ENCODE assay signal across 1 cellular context in the genomic region with DNA sequence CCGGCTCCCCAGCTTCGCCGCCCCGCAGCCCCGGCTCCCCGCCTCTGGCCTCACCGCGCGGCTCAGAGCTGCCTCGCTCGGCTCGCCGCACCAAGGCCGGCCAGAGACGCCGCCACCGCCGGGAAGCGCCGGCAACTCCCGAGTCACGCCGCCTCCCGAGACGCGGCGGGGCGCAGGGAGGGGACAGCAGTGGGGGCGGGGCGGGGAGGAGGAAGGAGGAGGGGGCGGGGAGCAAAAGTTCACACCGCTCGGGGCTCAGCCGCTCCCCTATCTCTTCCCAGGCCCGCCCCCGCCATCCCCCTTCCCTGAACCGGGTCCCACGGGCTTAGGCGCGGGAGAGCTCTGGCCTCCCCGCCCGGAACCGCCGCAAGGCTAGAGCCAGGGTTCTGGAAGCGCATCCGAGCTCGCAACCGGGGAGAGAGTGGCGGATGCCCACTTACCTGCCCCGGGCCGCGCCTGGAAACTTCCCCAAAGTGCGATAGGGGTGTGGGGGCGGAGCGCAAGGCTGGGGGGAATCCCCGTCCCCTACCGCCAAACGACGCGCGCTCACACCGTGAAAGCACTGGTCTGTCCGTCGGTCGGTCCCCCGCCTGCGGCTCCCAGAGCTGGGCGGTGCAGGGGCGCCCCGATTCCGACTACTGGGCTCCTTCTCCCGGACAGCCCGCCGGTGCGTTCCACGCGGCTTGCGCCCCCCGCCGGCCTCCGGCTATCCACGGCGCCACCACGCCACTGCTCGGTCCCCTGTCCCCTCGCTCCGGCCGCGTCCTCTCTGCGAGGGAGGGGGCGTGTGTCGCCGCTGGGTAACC.
TF ChIP-seq lines count a peak whose summit lies in the region.

No MANE protein-coding gene starts in this region.

TF ChIP-seq in HepG2, 621 proteins besides CTCF, POLR2A, EP300 and RAD21 (continued from another document and continues in another):
- TF ChIP-seq, protein P1, sequence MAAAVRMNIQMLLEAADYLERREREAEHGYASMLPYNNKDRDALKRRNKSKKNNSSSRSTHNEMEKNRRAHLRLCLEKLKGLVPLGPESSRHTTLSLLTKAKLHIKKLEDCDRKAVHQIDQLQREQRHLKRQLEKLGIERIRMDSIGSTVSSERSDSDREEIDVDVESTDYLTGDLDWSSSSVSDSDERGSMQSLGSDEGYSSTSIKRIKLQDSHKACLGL (CRISPR knock-in tag; IDR thresholded peaks at IDR 0.05): peak; percentile 55; the same call in 1 of the 2 replicates
- peak; percentile 81 for TF ChIP-seq AGO2 (optimal IDR thresholded peaks at IDR 0.05; ENCODE audit: low read depth, low read length)
- no peak for TF ChIP-seq ZNF724P (CRISPR knock-in tag; IDR thresholded peaks at IDR 0.05; ENCODE audit: borderline replicate concordance)
- TF ChIP-seq KDM5B (CRISPR knock-in tag; IDR thresholded peaks at IDR 0.05; ENCODE audit: borderline replicate concordance): peak; percentile 71; the same call in 1 of the 2 replicates
- 0 out of 2 replicates have a peak, but pooled peaks have one; percentile 76 for TF ChIP-seq ZNF484 (CRISPR knock-in tag; IDR thresholded peaks at IDR 0.05; ENCODE audit: borderline replicate concordance, low read depth)
- no peak for TF ChIP-seq EEA1 (CRISPR knock-in tag; IDR thresholded peaks at IDR 0.05; ENCODE audit: borderline replicate concordance)
- TF ChIP-seq, protein P2, sequence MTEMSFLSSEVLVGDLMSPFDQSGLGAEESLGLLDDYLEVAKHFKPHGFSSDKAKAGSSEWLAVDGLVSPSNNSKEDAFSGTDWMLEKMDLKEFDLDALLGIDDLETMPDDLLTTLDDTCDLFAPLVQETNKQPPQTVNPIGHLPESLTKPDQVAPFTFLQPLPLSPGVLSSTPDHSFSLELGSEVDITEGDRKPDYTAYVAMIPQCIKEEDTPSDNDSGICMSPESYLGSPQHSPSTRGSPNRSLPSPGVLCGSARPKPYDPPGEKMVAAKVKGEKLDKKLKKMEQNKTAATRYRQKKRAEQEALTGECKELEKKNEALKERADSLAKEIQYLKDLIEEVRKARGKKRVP (CRISPR knock-in tag; IDR thresholded peaks at IDR 0.05): no peak
- TF ChIP-seq XRCC5 (optimal IDR thresholded peaks at IDR 0.05; ENCODE audit: low read length): no peak
- peak; percentile 43; the same call in 1 of the 2 replicates for TF ChIP-seq PHF21A (CRISPR knock-in tag; IDR thresholded peaks at IDR 0.05)
- TF ChIP-seq ZNF501 (CRISPR knock-in tag; IDR thresholded peaks at IDR 0.05): no peak
- TF ChIP-seq, protein P3, sequence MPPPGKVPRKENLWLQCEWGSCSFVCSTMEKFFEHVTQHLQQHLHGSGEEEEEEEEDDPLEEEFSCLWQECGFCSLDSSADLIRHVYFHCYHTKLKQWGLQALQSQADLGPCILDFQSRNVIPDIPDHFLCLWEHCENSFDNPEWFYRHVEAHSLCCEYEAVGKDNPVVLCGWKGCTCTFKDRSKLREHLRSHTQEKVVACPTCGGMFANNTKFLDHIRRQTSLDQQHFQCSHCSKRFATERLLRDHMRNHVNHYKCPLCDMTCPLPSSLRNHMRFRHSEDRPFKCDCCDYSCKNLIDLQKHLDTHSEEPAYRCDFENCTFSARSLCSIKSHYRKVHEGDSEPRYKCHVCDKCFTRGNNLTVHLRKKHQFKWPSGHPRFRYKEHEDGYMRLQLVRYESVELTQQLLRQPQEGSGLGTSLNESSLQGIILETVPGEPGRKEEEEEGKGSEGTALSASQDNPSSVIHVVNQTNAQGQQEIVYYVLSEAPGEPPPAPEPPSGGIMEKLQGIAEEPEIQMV (CRISPR knock-in tag; IDR thresholded peaks at IDR 0.05; ENCODE audit: low read depth): 0 out of 2 replicates have a peak, but pooled peaks have one; percentile 67
- TF ChIP-seq, protein P4, sequence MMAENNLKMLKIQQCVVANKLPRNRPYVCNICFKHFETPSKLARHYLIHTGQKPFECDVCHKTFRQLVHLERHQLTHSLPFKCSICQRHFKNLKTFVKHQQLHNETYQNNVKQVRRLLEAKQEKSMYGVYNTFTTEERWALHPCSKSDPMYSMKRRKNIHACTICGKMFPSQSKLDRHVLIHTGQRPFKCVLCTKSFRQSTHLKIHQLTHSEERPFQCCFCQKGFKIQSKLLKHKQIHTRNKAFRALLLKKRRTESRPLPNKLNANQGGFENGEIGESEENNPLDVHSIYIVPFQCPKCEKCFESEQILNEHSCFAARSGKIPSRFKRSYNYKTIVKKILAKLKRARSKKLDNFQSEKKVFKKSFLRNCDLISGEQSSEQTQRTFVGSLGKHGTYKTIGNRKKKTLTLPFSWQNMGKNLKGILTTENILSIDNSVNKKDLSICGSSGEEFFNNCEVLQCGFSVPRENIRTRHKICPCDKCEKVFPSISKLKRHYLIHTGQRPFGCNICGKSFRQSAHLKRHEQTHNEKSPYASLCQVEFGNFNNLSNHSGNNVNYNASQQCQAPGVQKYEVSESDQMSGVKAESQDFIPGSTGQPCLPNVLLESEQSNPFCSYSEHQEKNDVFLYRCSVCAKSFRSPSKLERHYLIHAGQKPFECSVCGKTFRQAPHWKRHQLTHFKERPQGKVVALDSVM (CRISPR knock-in tag; IDR thresholded peaks at IDR 0.05): no peak
- TF ChIP-seq, protein P5, sequence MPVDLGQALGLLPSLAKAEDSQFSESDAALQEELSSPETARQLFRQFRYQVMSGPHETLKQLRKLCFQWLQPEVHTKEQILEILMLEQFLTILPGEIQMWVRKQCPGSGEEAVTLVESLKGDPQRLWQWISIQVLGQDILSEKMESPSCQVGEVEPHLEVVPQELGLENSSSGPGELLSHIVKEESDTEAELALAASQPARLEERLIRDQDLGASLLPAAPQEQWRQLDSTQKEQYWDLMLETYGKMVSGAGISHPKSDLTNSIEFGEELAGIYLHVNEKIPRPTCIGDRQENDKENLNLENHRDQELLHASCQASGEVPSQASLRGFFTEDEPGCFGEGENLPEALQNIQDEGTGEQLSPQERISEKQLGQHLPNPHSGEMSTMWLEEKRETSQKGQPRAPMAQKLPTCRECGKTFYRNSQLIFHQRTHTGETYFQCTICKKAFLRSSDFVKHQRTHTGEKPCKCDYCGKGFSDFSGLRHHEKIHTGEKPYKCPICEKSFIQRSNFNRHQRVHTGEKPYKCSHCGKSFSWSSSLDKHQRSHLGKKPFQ (CRISPR knock-in tag; IDR thresholded peaks at IDR 0.05; ENCODE audit: insufficient replicate concordance): peak; percentile 22
- no peak for TF ChIP-seq CAMTA2 (CRISPR knock-in tag; IDR thresholded peaks at IDR 0.05; ENCODE audit: borderline replicate concordance)
- no peak for TF ChIP-seq ZBTB8A (CRISPR knock-in tag; IDR thresholded peaks at IDR 0.05; ENCODE audit: borderline replicate concordance, low read depth)
- 0 out of 2 replicates have a peak, but pooled peaks have one; percentile 57 for TF ChIP-seq ESRRA (CRISPR knock-in tag; IDR thresholded peaks at IDR 0.05; ENCODE audit: low read depth)
- TF ChIP-seq, protein P6, sequence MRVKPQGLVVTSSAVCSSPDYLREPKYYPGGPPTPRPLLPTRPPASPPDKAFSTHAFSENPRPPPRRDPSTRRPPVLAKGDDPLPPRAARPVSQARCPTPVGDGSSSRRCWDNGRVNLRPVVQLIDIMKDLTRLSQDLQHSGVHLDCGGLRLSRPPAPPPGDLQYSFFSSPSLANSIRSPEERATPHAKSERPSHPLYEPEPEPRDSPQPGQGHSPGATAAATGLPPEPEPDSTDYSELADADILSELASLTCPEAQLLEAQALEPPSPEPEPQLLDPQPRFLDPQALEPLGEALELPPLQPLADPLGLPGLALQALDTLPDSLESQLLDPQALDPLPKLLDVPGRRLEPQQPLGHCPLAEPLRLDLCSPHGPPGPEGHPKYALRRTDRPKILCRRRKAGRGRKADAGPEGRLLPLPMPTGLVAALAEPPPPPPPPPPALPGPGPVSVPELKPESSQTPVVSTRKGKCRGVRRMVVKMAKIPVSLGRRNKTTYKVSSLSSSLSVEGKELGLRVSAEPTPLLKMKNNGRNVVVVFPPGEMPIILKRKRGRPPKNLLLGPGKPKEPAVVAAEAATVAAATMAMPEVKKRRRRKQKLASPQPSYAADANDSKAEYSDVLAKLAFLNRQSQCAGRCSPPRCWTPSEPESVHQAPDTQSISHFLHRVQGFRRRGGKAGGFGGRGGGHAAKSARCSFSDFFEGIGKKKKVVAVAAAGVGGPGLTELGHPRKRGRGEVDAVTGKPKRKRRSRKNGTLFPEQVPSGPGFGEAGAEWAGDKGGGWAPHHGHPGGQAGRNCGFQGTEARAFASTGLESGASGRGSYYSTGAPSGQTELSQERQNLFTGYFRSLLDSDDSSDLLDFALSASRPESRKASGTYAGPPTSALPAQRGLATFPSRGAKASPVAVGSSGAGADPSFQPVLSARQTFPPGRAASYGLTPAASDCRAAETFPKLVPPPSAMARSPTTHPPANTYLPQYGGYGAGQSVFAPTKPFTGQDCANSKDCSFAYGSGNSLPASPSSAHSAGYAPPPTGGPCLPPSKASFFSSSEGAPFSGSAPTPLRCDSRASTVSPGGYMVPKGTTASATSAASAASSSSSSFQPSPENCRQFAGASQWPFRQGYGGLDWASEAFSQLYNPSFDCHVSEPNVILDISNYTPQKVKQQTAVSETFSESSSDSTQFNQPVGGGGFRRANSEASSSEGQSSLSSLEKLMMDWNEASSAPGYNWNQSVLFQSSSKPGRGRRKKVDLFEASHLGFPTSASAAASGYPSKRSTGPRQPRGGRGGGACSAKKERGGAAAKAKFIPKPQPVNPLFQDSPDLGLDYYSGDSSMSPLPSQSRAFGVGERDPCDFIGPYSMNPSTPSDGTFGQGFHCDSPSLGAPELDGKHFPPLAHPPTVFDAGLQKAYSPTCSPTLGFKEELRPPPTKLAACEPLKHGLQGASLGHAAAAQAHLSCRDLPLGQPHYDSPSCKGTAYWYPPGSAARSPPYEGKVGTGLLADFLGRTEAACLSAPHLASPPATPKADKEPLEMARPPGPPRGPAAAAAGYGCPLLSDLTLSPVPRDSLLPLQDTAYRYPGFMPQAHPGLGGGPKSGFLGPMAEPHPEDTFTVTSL (CRISPR knock-in tag; IDR thresholded peaks at IDR 0.05; ENCODE audit: borderline replicate concordance): peak; percentile 31; the same call in 1 of the 2 replicates
- TF ChIP-seq MEIS1 (CRISPR knock-in tag; IDR thresholded peaks at IDR 0.05; ENCODE audit: borderline replicate concordance): 0 out of 2 replicates have a peak, but pooled peaks have one; percentile 13
- TF ChIP-seq ZNF350 (CRISPR knock-in tag; IDR thresholded peaks at IDR 0.05; ENCODE audit: borderline replicate concordance, low read depth): 0 out of 2 replicates have a peak, but pooled peaks have one; percentile 49
- 0 out of 2 replicates have a peak, but pooled peaks have one; percentile 30 for TF ChIP-seq ZNF558 (CRISPR knock-in tag; IDR thresholded peaks at IDR 0.05; ENCODE audit: borderline replicate concordance)
- TF ChIP-seq AKAP8 (CRISPR knock-in tag; IDR thresholded peaks at IDR 0.05): no peak; the same call in 1 of the 2 replicates
- TF ChIP-seq CCAR2 (optimal IDR thresholded peaks at IDR 0.05; ENCODE audit: low read depth, low read length): no peak
- TF ChIP-seq NR2F1 (CRISPR knock-in tag; IDR thresholded peaks at IDR 0.05): no peak
- peak; percentile 57; the same call in 1 of the 2 replicates for TF ChIP-seq ZNF552 (CRISPR knock-in tag; IDR thresholded peaks at IDR 0.05; ENCODE audit: borderline replicate concordance)
- no peak for TF ChIP-seq HDAC6 (IDR thresholded peaks at IDR 0.05; ENCODE audit: low read depth, low read length)
- TF ChIP-seq, protein P7, sequence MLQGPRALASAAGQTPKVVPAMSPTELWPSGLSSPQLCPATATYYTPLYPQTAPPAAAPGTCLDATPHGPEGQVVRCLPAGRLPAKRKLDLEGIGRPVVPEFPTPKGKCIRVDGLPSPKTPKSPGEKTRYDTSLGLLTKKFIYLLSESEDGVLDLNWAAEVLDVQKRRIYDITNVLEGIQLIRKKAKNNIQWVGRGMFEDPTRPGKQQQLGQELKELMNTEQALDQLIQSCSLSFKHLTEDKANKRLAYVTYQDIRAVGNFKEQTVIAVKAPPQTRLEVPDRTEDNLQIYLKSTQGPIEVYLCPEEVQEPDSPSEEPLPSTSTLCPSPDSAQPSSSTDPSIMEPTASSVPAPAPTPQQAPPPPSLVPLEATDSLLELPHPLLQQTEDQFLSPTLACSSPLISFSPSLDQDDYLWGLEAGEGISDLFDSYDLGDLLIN (CRISPR knock-in tag; IDR thresholded peaks at IDR 0.05; ENCODE audit: borderline replicate concordance): no peak
- TF ChIP-seq, protein P8, sequence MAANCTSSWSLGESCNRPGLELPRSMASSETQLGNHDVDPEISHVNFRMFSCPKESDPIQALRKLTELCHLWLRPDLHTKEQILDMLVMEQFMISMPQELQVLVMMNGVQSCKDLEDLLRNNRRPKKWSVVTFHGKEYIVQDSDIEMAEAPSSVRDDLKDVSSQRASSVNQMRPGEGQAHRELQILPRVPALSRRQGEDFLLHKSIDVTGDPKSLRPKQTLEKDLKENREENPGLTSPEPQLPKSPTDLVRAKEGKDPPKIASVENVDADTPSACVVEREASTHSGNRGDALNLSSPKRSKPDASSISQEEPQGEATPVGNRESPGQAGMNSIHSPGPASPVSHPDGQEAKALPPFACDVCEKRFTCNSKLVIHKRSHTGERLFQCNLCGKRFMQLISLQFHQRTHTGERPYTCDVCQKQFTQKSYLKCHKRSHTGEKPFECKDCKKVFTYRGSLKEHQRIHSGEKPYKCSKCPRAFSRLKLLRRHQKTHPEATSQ (CRISPR knock-in tag; IDR thresholded peaks at IDR 0.05; ENCODE audit: borderline replicate concordance): no peak
- TF ChIP-seq, protein P9, sequence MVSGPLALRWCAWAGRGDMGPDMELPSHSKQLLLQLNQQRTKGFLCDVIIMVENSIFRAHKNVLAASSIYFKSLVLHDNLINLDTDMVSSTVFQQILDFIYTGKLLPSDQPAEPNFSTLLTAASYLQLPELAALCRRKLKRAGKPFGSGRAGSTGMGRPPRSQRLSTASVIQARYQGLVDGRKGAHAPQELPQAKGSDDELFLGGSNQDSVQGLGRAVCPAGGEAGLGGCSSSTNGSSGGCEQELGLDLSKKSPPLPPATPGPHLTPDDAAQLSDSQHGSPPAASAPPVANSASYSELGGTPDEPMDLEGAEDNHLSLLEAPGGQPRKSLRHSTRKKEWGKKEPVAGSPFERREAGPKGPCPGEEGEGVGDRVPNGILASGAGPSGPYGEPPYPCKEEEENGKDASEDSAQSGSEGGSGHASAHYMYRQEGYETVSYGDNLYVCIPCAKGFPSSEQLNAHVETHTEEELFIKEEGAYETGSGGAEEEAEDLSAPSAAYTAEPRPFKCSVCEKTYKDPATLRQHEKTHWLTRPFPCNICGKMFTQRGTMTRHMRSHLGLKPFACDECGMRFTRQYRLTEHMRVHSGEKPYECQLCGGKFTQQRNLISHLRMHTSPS (CRISPR knock-in tag; IDR thresholded peaks at IDR 0.05; ENCODE audit: low read depth): no peak
- no peak for TF ChIP-seq ZFP1 (CRISPR knock-in tag; IDR thresholded peaks at IDR 0.05)
- TF ChIP-seq SRF (IDR thresholded peaks at IDR 0.05; ENCODE audit: low read depth, low read length): no peak
- TF ChIP-seq ZNF781 (CRISPR knock-in tag; IDR thresholded peaks at IDR 0.05; ENCODE audit: borderline replicate concordance, not compliant biosample characterization): no peak
- peak; percentile 37; the same call in 1 of the 2 replicates for TF ChIP-seq ATF7-NPFF (CRISPR knock-in tag; IDR thresholded peaks at IDR 0.05; ENCODE audit: low read depth)
- TF ChIP-seq, protein P10, sequence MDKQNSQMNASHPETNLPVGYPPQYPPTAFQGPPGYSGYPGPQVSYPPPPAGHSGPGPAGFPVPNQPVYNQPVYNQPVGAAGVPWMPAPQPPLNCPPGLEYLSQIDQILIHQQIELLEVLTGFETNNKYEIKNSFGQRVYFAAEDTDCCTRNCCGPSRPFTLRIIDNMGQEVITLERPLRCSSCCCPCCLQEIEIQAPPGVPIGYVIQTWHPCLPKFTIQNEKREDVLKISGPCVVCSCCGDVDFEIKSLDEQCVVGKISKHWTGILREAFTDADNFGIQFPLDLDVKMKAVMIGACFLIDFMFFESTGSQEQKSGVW (CRISPR knock-in tag; IDR thresholded peaks at IDR 0.05; ENCODE audit: borderline replicate concordance): 0 out of 2 replicates have a peak, but pooled peaks have one; percentile 8
- no peak for TF ChIP-seq ZNF33A (CRISPR knock-in tag; IDR thresholded peaks at IDR 0.05; ENCODE audit: borderline replicate concordance)
- no peak for TF ChIP-seq IRF2 (CRISPR knock-in tag; IDR thresholded peaks at IDR 0.05)
- TF ChIP-seq SIN3B (IDR thresholded peaks at IDR 0.05; ENCODE audit: low read length): no peak
- no peak for TF ChIP-seq KDM6A (CRISPR knock-in tag; IDR thresholded peaks at IDR 0.05; ENCODE audit: low read depth)
- TF ChIP-seq ZFP36L2 (CRISPR knock-in tag; IDR thresholded peaks at IDR 0.05): no peak
